Comparison of ENCODE assay signal across 8 cellular contexts in the genomic region with DNA sequence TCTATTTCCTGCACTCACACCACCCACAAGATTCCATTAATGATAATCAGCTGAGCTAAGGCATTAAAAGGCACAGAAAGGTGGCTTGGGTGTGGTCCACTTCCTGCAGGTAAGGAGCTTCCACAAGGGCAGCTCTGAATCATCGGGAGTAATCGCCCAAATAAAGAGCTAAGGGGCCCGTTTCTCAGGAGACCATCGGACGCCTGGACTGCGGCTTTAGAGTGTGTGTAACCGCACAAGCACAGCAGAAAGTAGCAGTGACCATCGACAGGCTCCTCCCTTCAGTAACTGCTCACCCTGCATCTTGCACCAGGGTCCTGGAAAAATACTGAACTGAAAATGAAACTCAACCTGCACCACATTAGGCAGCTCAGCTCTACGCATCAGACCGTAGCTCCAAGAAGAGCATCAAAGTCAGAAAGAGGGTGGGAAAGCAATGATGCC. TPM values are rescaled to one million over a fixed set of nuclear protein-coding genes. Genes with fewer than 3 reads are reported as not detected.
A peak's percentile ranks its signal among the peaks of the same experiment; 100 is the strongest.
DNase-seq lines count a peak whose midpoint lies in the region; ATAC-seq and TF ChIP-seq lines count a peak whose summit lies in the region.

No MANE protein-coding gene starts in this region.

- H3K27me3 Mint-ChIP-seq in chondrocyte (ENCODE audit: low read depth) = no peaks in the 10 kb centered on the region

- no peak overlapping the region for H3K4me3 Mint-ChIP-seq in chondrocyte (ENCODE audit: unreplicated experiment)

- ATAC-seq in GM19023 (IDR thresholded peaks at IDR 0.05; ENCODE audit: unreplicated experiment) (peak; percentile 83), HG03064 (IDR thresholded peaks at IDR 0.05; ENCODE audit: low read depth, unreplicated experiment) (peak; percentile 65), Panc1 (peak; percentile 82)

- no peaks in the 10 kb centered on the region for H3K9me3 ChIP-seq in Panc1 (ENCODE audit: control insufficient read depth, insufficient read depth, low read depth, low read length)
- no peaks in the 10 kb centered on the region for H3K9me3 ChIP-seq in mucosa of rectum (ENCODE audit: control insufficient read depth in 2 of 2, low read length in 2 of 2)

- peaks cover 35% of the 10 kb centered on the region for H3K4me1 ChIP-seq in Panc1 (ENCODE audit: control insufficient read depth, insufficient read depth, low read length)
- H3K4me1 ChIP-seq in mucosa of rectum (ENCODE audit: control insufficient read depth in 2 of 2, insufficient read depth in 2 of 2, low read length in 2 of 2) = peaks cover 61 to 65% of the 10 kb centered on the region in 2 donors

- in situ Hi-C loops in Panc1 (cut with HindIII; ENCODE audit: low pct_unique_long_range_greater_than_20kb, low sequenced_read_pairs) = no loop called here

- POLR2A ChIA-PET in BJ (lab: Charles Lee) = no interaction called here
- POLR2A ChIA-PET in Panc1 (lab: Charles Lee) = interaction anchor here (0.6 kb wide), 1 partner anchor 10 kb away, joined by 5 read pairs; no protein-coding TSS in a partner anchor

- H3K27ac ChIP-seq in Panc1 (ENCODE audit: low read length) = peak overlapping the region; percentile 85
- peak overlapping the region; percentile 87 for H3K27ac ChIP-seq in mucosa of rectum (ENCODE audit: low read depth in 2 of 2, low read length in 2 of 2)

- H3K9me3 Mint-ChIP-seq in chondrocyte (ENCODE audit: low read depth) = peaks cover 6% of the 10 kb centered on the region

- H3K4me3 ChIP-seq in BJ (ENCODE audit: low read depth, low read length) (peak overlapping the region; percentile 19), Panc1 (ENCODE audit: low read depth in 2 of 2, low read length in 2 of 2) (peak overlapping the region; percentile 26 to 51), mucosa of rectum (ENCODE audit: low read length in 2 of 2) (peak overlapping the region; percentile 51 to 68)

- H3K9ac ChIP-seq in mucosa of rectum (ENCODE audit: low read depth in 1 of 2, low read length in 2 of 2) = peak overlapping the region; percentile 38

- H3K36me3 Mint-ChIP-seq in chondrocyte (ENCODE audit: low read depth) = peaks cover 6% of the 10 kb centered on the region

- H3K4me1 Mint-ChIP-seq in chondrocyte (ENCODE audit: low read depth) = peaks cover 87% of the 10 kb centered on the region

- intact Hi-C loops in Panc1 (cut with micrococcal nuclease; ENCODE audit: unreplicated experiment) = no loop called here

- H3K36me3 ChIP-seq in BJ (ENCODE audit: control insufficient read depth, insufficient read depth, low read length) (no peaks in the 10 kb centered on the region), Panc1 (ENCODE audit: control insufficient read depth, insufficient read depth, low read length) (no peaks in the 10 kb centered on the region; the same call in 1 of the 2 replicates), mucosa of rectum (ENCODE audit: control insufficient read depth in 2 of 2, insufficient read depth in 2 of 2, low read length in 2 of 2) (peaks cover 0 to 3% of the 10 kb centered on the region in 2 donors)

- BruUV-seq in Panc1 (replicated peaks; lab: Mats Ljungman, UMichigan) = no TSS peak

- H3K27ac Mint-ChIP-seq in chondrocyte (ENCODE audit: unreplicated experiment) = peak overlapping the region; percentile 91

- CTCF ChIA-PET in BJ (lab: Yijun Ruan, JAX) (interaction anchor here (1.0 to 1.5 kb wide), 4 partner anchors 21 to 126 kb away, joined by 3 to 7 read pairs (median 4); no protein-coding TSS in a partner anchor), Panc1 (lab: Charles Lee) (no interaction called here)

- TF ChIP-seq CTCF in BJ (IDR thresholded peaks at IDR 0.05; ENCODE audit: insufficient read depth, low read depth, low read length) = no peak
- TF ChIP-seq CTCF in Panc1 (IDR thresholded peaks at IDR 0.05) = no peak
- TF ChIP-seq CTCF in chondrocyte (IDR thresholded peaks at IDR 0.05) = no peak

- H3K27me3 ChIP-seq in BJ (ENCODE audit: control insufficient read depth, insufficient read depth, low read length) (no peaks in the 10 kb centered on the region), Panc1 (ENCODE audit: control insufficient read depth, insufficient read depth, low read length) (no peaks in the 10 kb centered on the region), mucosa of rectum (ENCODE audit: control insufficient read depth in 2 of 2, insufficient read depth in 2 of 2, low read length in 2 of 2) (no peaks in the 10 kb centered on the region)

- DNase-seq in BJ (ENCODE audit: low read depth) (no peak), Panc1 (ENCODE audit: low read depth, low spot score) (no peak), chondrocyte (ENCODE audit: low spot score) (no peak), GF-D8 (lab: John Stamatoyannopoulos, UW) (no peak), NCI-H1417 treated with DMSO at 0.1 percent for 48 hours (lab: John Stamatoyannopoulos, UW) (no peak)

RNA-seq across cellular contexts. Expression of a gene that starts 6.0 kb away (rescaled TPM):
- 32.8 and 36.7 TPM in 2 replicates for polyA plus RNA-seq in BJ (2011; rRNA removed)
- 17.5 and 29.9 TPM in 2 replicates for polyA minus RNA-seq in BJ (2011; rRNA and poly(A)+ RNA removed)
- total RNA-seq in Panc1 (2021; ENCODE audit: unreplicated experiment) (57.3 TPM), chondrocyte (98.2 to 105 TPM (median 100 TPM) in 3 replicates)
- 30.1 TPM for polyA plus RNA-seq in Panc1 (2012; ENCODE audit: insufficient read length)
